In the genomic region with DNA sequence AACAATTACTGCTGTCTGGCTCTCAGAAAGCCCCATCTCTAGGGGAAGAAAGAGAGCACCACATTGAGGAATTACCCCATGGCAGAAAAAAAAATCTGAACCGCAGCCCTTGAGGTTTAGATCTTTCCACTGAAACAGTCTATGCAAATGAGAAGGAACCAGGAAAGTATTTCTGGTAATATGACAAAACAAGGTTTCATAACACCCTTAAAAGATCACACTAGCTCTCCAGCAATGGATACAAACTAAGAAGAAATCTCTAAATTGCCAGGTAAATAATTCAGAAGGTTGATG, we compare ENCODE assay signal across 13 cellular contexts.
DNase-seq lines count a peak whose midpoint lies in the region; ATAC-seq, FAIRE-seq and TF ChIP-seq lines count a peak whose summit lies in the region.
"Had no signal": no experiment of that assay in that cellular context is flagged by ENCODE, and none has a peak within 500 bp of the region (broad histone marks: within the 10 kb centered on the region; RNA-seq: fewer than 3 reads in every experiment).

No MANE protein-coding gene starts in this region.

- no peak overlapping the region for H3K4me3 ChIP-seq in kidney (ENCODE audit: low read length in 2 of 2)
- H3K4me3 ChIP-seq: testis had no signal

- H3K27ac Mint-ChIP-seq in activated naive CD8-positive, alpha-beta T cell treated with anti-CD3 and anti-CD28 coated beads for 36 hours: no peak overlapping the region
- no peak overlapping the region for H3K27ac Mint-ChIP-seq in chondrocyte (ENCODE audit: unreplicated experiment)
- H3K27ac Mint-ChIP-seq: dendritic cell treated with granulocyte-macrophage colony-stimulating factor and Interleukin-4, amounts not matched to agents 40 ng/mL and 50 ng/mL, for 4 days had no signal

- no peak overlapping the region for H3K9ac ChIP-seq in kidney (ENCODE audit: low read length in 2 of 2)

- ATAC-seq in GM19328 (IDR thresholded peaks at IDR 0.05; ENCODE audit: unreplicated experiment): peak; percentile 37
- ATAC-seq in HG02588 (IDR thresholded peaks at IDR 0.05; ENCODE audit: unreplicated experiment): peak; percentile 60
- peak; percentile 56 for ATAC-seq in HG03159 (IDR thresholded peaks at IDR 0.05; ENCODE audit: unreplicated experiment)

- TF ChIP-seq CTCF in chondrocyte (IDR thresholded peaks at IDR 0.05): no peak
- TF ChIP-seq CTCF in kidney (IDR thresholded peaks at IDR 0.05; ENCODE audit: borderline replicate concordance, extremely low read depth, insufficient read depth): no peak

- peaks cover 7 to 30% of the 10 kb centered on the region in 2 donors for H3K9me3 ChIP-seq in kidney (ENCODE audit: control insufficient read depth in 1 of 2, low read length in 2 of 2)
- H3K9me3 ChIP-seq: testis had no signal

- H3K4me1 ChIP-seq in kidney (ENCODE audit: control insufficient read depth in 1 of 2, insufficient read depth in 1 of 2, low read depth in 1 of 2, low read length in 2 of 2): no peaks in the 10 kb centered on the region
- H3K4me1 ChIP-seq: testis had no signal

- no peak overlapping the region for H3K4me3 Mint-ChIP-seq in activated naive CD8-positive, alpha-beta T cell treated with anti-CD3 and anti-CD28 coated beads for 36 hours
- no peak overlapping the region for H3K4me3 Mint-ChIP-seq in chondrocyte (ENCODE audit: unreplicated experiment)
- H3K4me3 Mint-ChIP-seq: dendritic cell treated with granulocyte-macrophage colony-stimulating factor and Interleukin-4, amounts not matched to agents 40 ng/mL and 50 ng/mL, for 4 days had no signal

- H3K27me3 Mint-ChIP-seq in activated naive CD8-positive, alpha-beta T cell treated with anti-CD3 and anti-CD28 coated beads for 36 hours: no peaks in the 10 kb centered on the region
- no peaks in the 10 kb centered on the region for H3K27me3 Mint-ChIP-seq in chondrocyte (ENCODE audit: low read depth)
- H3K27me3 Mint-ChIP-seq: dendritic cell treated with granulocyte-macrophage colony-stimulating factor and Interleukin-4, amounts not matched to agents 40 ng/mL and 50 ng/mL, for 4 days had no signal

- DNase-seq in activated naive CD8-positive, alpha-beta T cell treated with anti-CD3 and anti-CD28 coated beads for 36 hours: no peak
- no peak for DNase-seq in chondrocyte (ENCODE audit: low spot score)
- no peak for DNase-seq in nucleus accumbens (lab: John Stamatoyannopoulos, UW)
- DNase-seq in kidney: no peak
- DNase-seq: mesendoderm, NCI-H2029 treated with DMSO at 0.1 percent for 48 hours, NCI-H748 treated with DMSO at 0.1 percent for 48 hours, testis had no signal

- no peaks in the 10 kb centered on the region for H3K4me1 Mint-ChIP-seq in activated naive CD8-positive, alpha-beta T cell treated with anti-CD3 and anti-CD28 coated beads for 36 hours
- H3K4me1 Mint-ChIP-seq in chondrocyte (ENCODE audit: low read depth): peaks cover 11% of the 10 kb centered on the region

- no peak for FAIRE-seq in kidney (lab: Jason Lieb, UNC)
- FAIRE-seq: astrocyte had no signal

- intact Hi-C loops in kidney (cut with DNase I): no loop called here

- no peaks in the 10 kb centered on the region for H3K36me3 Mint-ChIP-seq in activated naive CD8-positive, alpha-beta T cell treated with anti-CD3 and anti-CD28 coated beads for 36 hours
- peaks cover 7% of the 10 kb centered on the region for H3K36me3 Mint-ChIP-seq in chondrocyte (ENCODE audit: low read depth)

- no peak overlapping the region for H3K27ac ChIP-seq in kidney (ENCODE audit: low read depth in 2 of 2, low read length in 2 of 2)
- H3K27ac ChIP-seq: testis had no signal

- peaks cover 18% of the 10 kb centered on the region for H3K9me3 Mint-ChIP-seq in activated naive CD8-positive, alpha-beta T cell treated with anti-CD3 and anti-CD28 coated beads for 36 hours
- peaks cover 46% of the 10 kb centered on the region for H3K9me3 Mint-ChIP-seq in chondrocyte (ENCODE audit: low read depth)

- no peaks in the 10 kb centered on the region for H3K36me3 ChIP-seq in kidney (ENCODE audit: control insufficient read depth in 1 of 2, insufficient read depth in 2 of 2, low read length in 2 of 2)
